Comparison of ENCODE assay signal across 1 cellular context in the genomic region with DNA sequence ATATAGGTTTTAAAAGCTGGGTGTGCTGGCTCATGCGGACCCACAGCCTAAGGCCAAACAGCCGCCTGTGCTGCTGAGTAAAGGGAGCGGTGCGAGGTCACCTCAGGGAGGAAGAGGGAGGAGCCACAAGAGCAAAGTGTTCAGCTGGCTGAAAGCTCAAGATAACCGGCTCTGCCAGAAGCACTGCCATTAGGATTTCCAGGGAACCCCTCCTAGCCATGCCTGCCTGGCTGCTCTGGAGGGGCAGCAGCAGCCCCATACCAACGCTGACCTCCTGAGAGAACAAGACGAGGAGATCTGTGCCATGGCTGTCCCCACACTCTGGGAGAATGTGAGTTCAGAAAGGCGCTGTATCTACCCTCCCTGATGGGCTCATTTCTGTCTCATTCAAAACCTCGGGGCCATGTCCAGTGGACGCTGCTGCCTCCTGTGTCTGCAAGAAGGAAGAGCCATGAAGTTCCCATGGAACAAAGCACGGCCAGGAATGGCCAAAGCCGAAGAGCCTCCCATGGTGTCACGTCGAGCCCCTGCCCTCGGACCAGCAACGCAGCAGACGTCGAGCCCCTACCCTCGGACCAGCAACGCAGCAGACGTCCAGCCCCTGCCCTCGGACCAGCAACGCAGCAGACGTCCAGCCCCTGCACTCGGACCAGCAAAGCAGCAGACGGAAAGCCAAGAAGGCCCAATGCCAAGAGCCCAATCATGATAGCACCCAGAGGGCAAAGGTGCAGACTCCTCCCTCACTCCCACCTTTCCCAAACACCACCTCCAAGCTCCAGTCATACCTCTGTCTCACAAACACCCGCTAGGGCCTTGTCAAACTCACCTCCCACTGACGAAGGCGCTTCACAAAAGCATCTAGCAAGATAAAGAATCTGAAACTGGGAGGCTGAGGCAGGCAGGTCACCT.
TF ChIP-seq lines count a peak whose summit lies in the region.

No MANE protein-coding gene starts in this region.

TF ChIP-seq in IMR-90, 13 proteins besides CTCF, POLR2A, EP300 and RAD21 (continued from another document):
- TF ChIP-seq, protein P1, sequence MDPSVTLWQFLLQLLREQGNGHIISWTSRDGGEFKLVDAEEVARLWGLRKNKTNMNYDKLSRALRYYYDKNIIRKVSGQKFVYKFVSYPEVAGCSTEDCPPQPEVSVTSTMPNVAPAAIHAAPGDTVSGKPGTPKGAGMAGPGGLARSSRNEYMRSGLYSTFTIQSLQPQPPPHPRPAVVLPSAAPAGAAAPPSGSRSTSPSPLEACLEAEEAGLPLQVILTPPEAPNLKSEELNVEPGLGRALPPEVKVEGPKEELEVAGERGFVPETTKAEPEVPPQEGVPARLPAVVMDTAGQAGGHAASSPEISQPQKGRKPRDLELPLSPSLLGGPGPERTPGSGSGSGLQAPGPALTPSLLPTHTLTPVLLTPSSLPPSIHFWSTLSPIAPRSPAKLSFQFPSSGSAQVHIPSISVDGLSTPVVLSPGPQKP (IDR thresholded peaks at IDR 0.05; ENCODE audit: borderline replicate concordance, low read depth, low read length) = no peak
- TF ChIP-seq NFE2L2 (IDR thresholded peaks at IDR 0.05; ENCODE audit: low read depth, low read length) = no peak
